In the genomic region with DNA sequence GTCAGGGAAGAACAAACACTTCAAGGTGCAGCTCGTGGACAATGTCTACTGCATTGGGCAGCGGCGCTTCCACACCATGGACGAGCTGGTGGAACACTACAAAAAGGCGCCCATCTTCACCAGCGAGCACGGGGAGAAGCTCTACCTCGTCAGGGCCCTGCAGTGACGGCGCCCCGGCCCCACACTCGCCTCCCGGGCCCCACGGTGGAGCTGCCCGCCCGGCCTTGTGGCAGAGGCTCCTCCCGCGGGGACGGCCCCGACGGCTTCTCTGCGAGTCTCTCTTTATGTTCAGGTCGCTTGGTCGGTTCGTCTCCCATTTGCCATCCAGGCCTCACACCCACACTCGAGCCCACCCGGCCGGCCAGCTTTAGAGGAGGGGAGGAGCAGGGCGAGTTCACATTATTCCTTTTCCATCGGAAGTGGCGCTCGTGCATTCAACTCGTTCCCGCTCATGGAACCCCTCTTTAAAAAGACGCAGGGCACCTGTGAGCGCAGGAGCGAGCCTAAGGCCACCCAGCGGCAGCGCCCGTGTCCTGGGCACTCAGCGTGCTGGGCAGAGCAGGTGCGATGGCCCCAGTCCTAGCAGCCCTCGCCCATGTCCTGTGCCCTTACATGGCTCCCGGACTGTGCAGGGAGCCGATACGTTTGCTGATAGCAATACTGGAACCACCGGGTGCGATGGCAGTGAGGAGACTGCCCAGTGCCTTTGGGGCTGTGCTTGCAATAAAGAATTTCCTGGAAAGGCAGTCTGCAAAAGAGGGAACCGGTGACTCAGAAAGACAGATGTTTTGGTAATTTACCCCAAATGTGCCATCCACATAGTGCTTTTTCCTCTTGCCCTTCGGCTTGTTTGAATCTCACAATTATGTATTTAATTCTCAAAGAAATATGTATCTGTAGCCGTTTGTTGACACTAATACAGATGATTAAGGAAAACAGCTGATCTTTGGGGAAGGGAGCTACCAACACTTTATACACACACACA, we compare ENCODE assay signal across 3 cellular contexts.
TF ChIP-seq lines count a peak whose summit lies in the region.

No MANE protein-coding gene starts in this region.

TF ChIP-seq in HepG2, 621 proteins besides CTCF, POLR2A, EP300 and RAD21:
- TF ChIP-seq AGO2 (optimal IDR thresholded peaks at IDR 0.05; ENCODE audit: low read depth, low read length) (peak; percentile 55), MXD4 (CRISPR knock-in tag; IDR thresholded peaks at IDR 0.05) (no peak)
TF ChIP-seq in HepG2: peak in this region for 1.

TF ChIP-seq in HCT116, 20 proteins besides CTCF, POLR2A, EP300 and RAD21:
- no peak for TF ChIP-seq EZH2 (IDR thresholded peaks at IDR 0.05)
- no peak for TF ChIP-seq SIN3A (IDR thresholded peaks at IDR 0.05; ENCODE audit: low read depth)
- TF ChIP-seq, protein P1, sequence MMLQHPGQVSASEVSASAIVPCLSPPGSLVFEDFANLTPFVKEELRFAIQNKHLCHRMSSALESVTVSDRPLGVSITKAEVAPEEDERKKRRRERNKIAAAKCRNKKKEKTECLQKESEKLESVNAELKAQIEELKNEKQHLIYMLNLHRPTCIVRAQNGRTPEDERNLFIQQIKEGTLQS (IDR thresholded peaks at IDR 0.05) = no peak
- no peak for TF ChIP-seq CEBPB (IDR thresholded peaks at IDR 0.05; ENCODE audit: low read depth)
- no peak for TF ChIP-seq FOSL1 (IDR thresholded peaks at IDR 0.05; ENCODE audit: low read depth)
- TF ChIP-seq ZFX (IDR thresholded peaks at IDR 0.05) = no peak
- TF ChIP-seq, protein P2, sequence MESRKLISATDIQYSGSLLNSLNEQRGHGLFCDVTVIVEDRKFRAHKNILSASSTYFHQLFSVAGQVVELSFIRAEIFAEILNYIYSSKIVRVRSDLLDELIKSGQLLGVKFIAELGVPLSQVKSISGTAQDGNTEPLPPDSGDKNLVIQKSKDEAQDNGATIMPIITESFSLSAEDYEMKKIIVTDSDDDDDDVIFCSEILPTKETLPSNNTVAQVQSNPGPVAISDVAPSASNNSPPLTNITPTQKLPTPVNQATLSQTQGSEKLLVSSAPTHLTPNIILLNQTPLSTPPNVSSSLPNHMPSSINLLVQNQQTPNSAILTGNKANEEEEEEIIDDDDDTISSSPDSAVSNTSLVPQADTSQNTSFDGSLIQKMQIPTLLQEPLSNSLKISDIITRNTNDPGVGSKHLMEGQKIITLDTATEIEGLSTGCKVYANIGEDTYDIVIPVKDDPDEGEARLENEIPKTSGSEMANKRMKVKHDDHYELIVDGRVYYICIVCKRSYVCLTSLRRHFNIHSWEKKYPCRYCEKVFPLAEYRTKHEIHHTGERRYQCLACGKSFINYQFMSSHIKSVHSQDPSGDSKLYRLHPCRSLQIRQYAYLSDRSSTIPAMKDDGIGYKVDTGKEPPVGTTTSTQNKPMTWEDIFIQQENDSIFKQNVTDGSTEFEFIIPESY (IDR thresholded peaks at IDR 0.05; ENCODE audit: extremely low read depth, insufficient replicate concordance, low read length) = no peak
- no peak for TF ChIP-seq JUND (IDR thresholded peaks at IDR 0.05)
- no peak for TF ChIP-seq POLR2AphosphoS5 (IDR thresholded peaks at IDR 0.05; ENCODE audit: low read depth, low read length)

TF ChIP-seq in SK-N-SH treated with all-trans-retinoic acid at 6 μM for 48 hours, 23 proteins besides CTCF, POLR2A, EP300 and RAD21:
- no peak for TF ChIP-seq POU6F1 (CRISPR knock-in tag; IDR thresholded peaks at IDR 0.05; ENCODE audit: borderline replicate concordance, low read depth)
- TF ChIP-seq ZNF70 (CRISPR knock-in tag; IDR thresholded peaks at IDR 0.05) = no peak
- no peak for TF ChIP-seq RARB (CRISPR knock-in tag; IDR thresholded peaks at IDR 0.05)
- TF ChIP-seq CREB5 (CRISPR knock-in tag; IDR thresholded peaks at IDR 0.05; ENCODE audit: low read depth) = no peak
- TF ChIP-seq CSRNP3 (CRISPR knock-in tag; IDR thresholded peaks at IDR 0.05) = no peak
- no peak for TF ChIP-seq ZFP30 (CRISPR knock-in tag; IDR thresholded peaks at IDR 0.05)
- no peak for TF ChIP-seq SNAI2 (CRISPR knock-in tag; IDR thresholded peaks at IDR 0.05)
- TF ChIP-seq, protein P3, sequence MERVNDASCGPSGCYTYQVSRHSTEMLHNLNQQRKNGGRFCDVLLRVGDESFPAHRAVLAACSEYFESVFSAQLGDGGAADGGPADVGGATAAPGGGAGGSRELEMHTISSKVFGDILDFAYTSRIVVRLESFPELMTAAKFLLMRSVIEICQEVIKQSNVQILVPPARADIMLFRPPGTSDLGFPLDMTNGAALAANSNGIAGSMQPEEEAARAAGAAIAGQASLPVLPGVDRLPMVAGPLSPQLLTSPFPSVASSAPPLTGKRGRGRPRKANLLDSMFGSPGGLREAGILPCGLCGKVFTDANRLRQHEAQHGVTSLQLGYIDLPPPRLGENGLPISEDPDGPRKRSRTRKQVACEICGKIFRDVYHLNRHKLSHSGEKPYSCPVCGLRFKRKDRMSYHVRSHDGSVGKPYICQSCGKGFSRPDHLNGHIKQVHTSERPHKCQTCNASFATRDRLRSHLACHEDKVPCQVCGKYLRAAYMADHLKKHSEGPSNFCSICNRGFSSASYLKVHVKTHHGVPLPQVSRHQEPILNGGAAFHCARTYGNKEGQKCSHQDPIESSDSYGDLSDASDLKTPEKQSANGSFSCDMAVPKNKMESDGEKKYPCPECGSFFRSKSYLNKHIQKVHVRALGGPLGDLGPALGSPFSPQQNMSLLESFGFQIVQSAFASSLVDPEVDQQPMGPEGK (CRISPR knock-in tag; IDR thresholded peaks at IDR 0.05; ENCODE audit: borderline replicate concordance) = no peak
- no peak for TF ChIP-seq ESRRG (CRISPR knock-in tag; IDR thresholded peaks at IDR 0.05)
- TF ChIP-seq ZNF8 (CRISPR knock-in tag; IDR thresholded peaks at IDR 0.05) = no peak
- no peak for TF ChIP-seq GLIS3 (CRISPR knock-in tag; IDR thresholded peaks at IDR 0.05)
- TF ChIP-seq, protein P4, sequence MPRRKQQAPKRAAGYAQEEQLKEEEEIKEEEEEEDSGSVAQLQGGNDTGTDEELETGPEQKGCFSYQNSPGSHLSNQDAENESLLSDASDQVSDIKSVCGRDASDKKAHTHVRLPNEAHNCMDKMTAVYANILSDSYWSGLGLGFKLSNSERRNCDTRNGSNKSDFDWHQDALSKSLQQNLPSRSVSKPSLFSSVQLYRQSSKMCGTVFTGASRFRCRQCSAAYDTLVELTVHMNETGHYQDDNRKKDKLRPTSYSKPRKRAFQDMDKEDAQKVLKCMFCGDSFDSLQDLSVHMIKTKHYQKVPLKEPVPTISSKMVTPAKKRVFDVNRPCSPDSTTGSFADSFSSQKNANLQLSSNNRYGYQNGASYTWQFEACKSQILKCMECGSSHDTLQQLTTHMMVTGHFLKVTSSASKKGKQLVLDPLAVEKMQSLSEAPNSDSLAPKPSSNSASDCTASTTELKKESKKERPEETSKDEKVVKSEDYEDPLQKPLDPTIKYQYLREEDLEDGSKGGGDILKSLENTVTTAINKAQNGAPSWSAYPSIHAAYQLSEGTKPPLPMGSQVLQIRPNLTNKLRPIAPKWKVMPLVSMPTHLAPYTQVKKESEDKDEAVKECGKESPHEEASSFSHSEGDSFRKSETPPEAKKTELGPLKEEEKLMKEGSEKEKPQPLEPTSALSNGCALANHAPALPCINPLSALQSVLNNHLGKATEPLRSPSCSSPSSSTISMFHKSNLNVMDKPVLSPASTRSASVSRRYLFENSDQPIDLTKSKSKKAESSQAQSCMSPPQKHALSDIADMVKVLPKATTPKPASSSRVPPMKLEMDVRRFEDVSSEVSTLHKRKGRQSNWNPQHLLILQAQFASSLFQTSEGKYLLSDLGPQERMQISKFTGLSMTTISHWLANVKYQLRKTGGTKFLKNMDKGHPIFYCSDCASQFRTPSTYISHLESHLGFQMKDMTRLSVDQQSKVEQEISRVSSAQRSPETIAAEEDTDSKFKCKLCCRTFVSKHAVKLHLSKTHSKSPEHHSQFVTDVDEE (CRISPR knock-in tag; IDR thresholded peaks at IDR 0.05) = no peak
- no peak for TF ChIP-seq CSDC2 (CRISPR knock-in tag; IDR thresholded peaks at IDR 0.05)
- no peak for TF ChIP-seq ARNTL (CRISPR knock-in tag; IDR thresholded peaks at IDR 0.05; ENCODE audit: borderline replicate concordance, low read depth)
- no peak for TF ChIP-seq PPARA (CRISPR knock-in tag; IDR thresholded peaks at IDR 0.05; ENCODE audit: borderline replicate concordance)
- no peak for TF ChIP-seq ZNF565 (CRISPR knock-in tag; conservative IDR thresholded peaks at IDR 0.05; ENCODE audit: low read depth)
